Comparison of ENCODE assay signal across 24 cellular contexts in the genomic region with DNA sequence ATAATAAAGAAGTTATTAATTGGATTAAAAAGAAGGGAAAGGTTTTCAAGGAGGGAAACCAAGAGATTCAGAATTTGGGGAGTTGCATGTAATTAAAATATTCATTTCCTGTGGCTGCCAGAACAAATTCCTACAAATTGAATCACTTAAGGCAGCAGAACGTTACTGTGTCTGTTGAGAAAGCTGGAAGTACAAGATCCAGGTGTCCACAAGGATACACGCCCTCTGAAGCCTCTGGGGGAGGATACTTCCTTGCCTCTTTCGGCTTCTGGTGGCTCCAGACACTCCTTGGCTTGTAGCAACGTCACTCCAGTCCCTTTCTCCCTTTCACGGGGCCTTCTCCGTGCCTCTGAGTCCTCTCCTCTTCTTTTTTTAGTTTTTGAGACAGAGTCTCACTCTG.
"Had no signal": no experiment of that assay in that cellular context is flagged by ENCODE, and none has a peak within 500 bp of the region (broad histone marks: within the 10 kb centered on the region; RNA-seq: fewer than 3 reads in every experiment).

No MANE protein-coding gene starts in this region.

- DNase-seq: activated CD4-positive, alpha-beta T cell treated with anti-CD3 and anti-CD28 coated beads, Interleukin-2, amount 50 U/mL, for 1 hour; activated CD4-positive, CD25-positive, alpha-beta regulatory T cell treated with anti-CD3 and anti-CD28 coated beads, Interleukin-2, amount 50 U/mL, for 72 hours; activated CD8-positive, alpha-beta memory T cell treated with anti-CD3 and anti-CD28 coated beads for 24 hours; activated CD8-positive, alpha-beta memory T cell treated with anti-CD3 and anti-CD28 coated beads, Interleukin-2, amount 50 U/mL, for 48 hours; activated effector memory CD4-positive, alpha-beta T cell treated with Interleukin-2 at 50 U/mL for 16 hours; activated naive CD4-positive, alpha-beta T cell treated with anti-CD3 and anti-CD28 coated beads, Interleukin-2, amount 10 ng/mL, durations not matched to agents 7 days and 5 days; activated naive CD8-positive, alpha-beta T cell treated with anti-CD3 and anti-CD28 coated beads, Interleukin-2, amount 50 U/mL, for 24 hours; activated T-cell treated with anti-CD3 and anti-CD28 coated beads, Interleukin-2, amount 50 U/mL, for 48 hours; anterior cingulate cortex; cerebellar nuclear complex; effector memory CD4-positive, alpha-beta T cell; heart right ventricle; immature natural killer cell; mesenchymal stem cell; mucosa of descending colon; naive B cell; stimulated activated CD4-positive, alpha-beta T cell treated with anti-CD3 and anti-CD28 coated beads, Interleukin-2, amount 100 ng/mL, for 24 hours; stimulated activated naive CD4-positive, alpha-beta T cell treated with Interleukin-2 at 50 U/mL for 16 hours; T-helper 2 cell; tibial artery had no signal

- H3K4me3 ChIP-seq: heart right ventricle, mucosa of descending colon, right atrium auricular region, tibial artery had no signal

- H3K36me3 ChIP-seq: heart right ventricle, right atrium auricular region, tibial artery had no signal

- H3K27me3 ChIP-seq: right atrium auricular region had no signal

- FAIRE-seq: endothelial cell of umbilical vein, frontal cortex had no signal

- H3K27ac ChIP-seq: heart right ventricle, right atrium auricular region, tibial artery, VCaP had no signal

- ATAC-seq: activated naive CD8-positive, alpha-beta T cell treated with anti-CD3 and anti-CD28 coated beads, Interleukin-2, amount 50 U/mL, for 24 hours; heart right ventricle; mucosa of descending colon had no signal

- H3K4me1 ChIP-seq: right atrium auricular region, tibial artery had no signal

- H3K9me3 ChIP-seq: mucosa of descending colon, right atrium auricular region, tibial artery had no signal
